Comparison of ENCODE assay signal across 9 cellular contexts in genomic region chr18:79934311-79935097, GRCh38. TPM values are rescaled to one million over a fixed set of nuclear protein-coding genes. Genes with fewer than 3 reads are reported as not detected.
DNase-seq lines count a peak whose midpoint lies in the region; ATAC-seq and TF ChIP-seq lines count a peak whose summit lies in the region.
"Had no signal": no experiment of that assay in that cellular context is flagged by ENCODE, and none has a peak within 500 bp of the region (broad histone marks: within the 10 kb centered on the region; RNA-seq: fewer than 3 reads in every experiment).

No MANE protein-coding gene starts in this region.

- H3K36me3 ChIP-seq in RWPE2 (ENCODE audit: low read depth) = peaks cover 29% of the 10 kb centered on the region
- H3K36me3 ChIP-seq in cardiac muscle cell = no peaks in the 10 kb centered on the region

- H3K27me3 ChIP-seq in RWPE2 (ENCODE audit: insufficient read depth, poor library complexity, severe bottlenecking) (no peaks in the 10 kb centered on the region), cardiac muscle cell (no peaks in the 10 kb centered on the region)

- peak; percentile 6; the same call in 1 of the 3 replicates for TF ChIP-seq CTCF in GM12872 (IDR thresholded peaks at IDR 0.05; ENCODE audit: insufficient read depth, low read depth, low read length)
- TF ChIP-seq CTCF in RWPE2 (IDR thresholded peaks at IDR 0.05; ENCODE audit: poor library complexity, severe bottlenecking) = no peak
- no peak for TF ChIP-seq CTCF in cardiac muscle cell (IDR thresholded peaks at IDR 0.05; ENCODE audit: low read depth, low read length)

- intact Hi-C loops in posterior vena cava (cut with DNase I) = no loop called here

- H3K4me1 ChIP-seq in RWPE2 (ENCODE audit: insufficient read depth, poor library complexity, severe bottlenecking) (no peaks in the 10 kb centered on the region), cardiac muscle cell (ENCODE audit: low read depth) (peaks cover 11% of the 10 kb centered on the region)

- peaks cover 22% of the 10 kb centered on the region for H3K9me3 ChIP-seq in RWPE2 (ENCODE audit: severe bottlenecking)
- no peaks in the 10 kb centered on the region for H3K9me3 ChIP-seq in cardiac muscle cell (ENCODE audit: low read depth)

- H3K4me3 ChIP-seq in RWPE2 (ENCODE audit: severe bottlenecking) = no peak overlapping the region
- no peak overlapping the region for H3K4me3 ChIP-seq in cardiac muscle cell

- DNase-seq in RWPE2 (ENCODE audit: low spot score) (peak; percentile 13), cardiac muscle cell (ENCODE audit: low read depth in 1 of 2, low spot score in 1 of 2) (peak; percentile 36 to 53), posterior vena cava (ENCODE audit: low spot score) (peak; percentile 82), NCI-H2081 treated with DMSO at 0.1 percent for 48 hours (lab: John Stamatoyannopoulos, UW) (no peak)
- DNase-seq in central memory CD4-positive, alpha-beta T cell = no peak
- DNase-seq: NCI-H524 had no signal

- H3K27ac ChIP-seq in RWPE2 (ENCODE audit: poor library complexity, severe bottlenecking) (no peak overlapping the region), cardiac muscle cell (peak overlapping the region; percentile 33)

- no peak for ATAC-seq in RWPE2 (ENCODE audit: low read depth)
- ATAC-seq in GM18520 (IDR thresholded peaks at IDR 0.05; ENCODE audit: unreplicated experiment) = no peak
- no peak for ATAC-seq in GM21619 (IDR thresholded peaks at IDR 0.05; ENCODE audit: unreplicated experiment)

RNA-seq across cellular contexts. Expression of gene SLC66A2, which starts 16.9 kb away (rescaled TPM):
- 28.6 and 43.9 TPM in 2 replicates for total RNA-seq in cardiac muscle cell
- 36.4 and 39.8 TPM in 2 replicates for polyA plus RNA-seq in cardiac muscle cell
- total RNA-seq in posterior vena cava = 10 to 100 TPM; 32.0 to 36.8 TPM

RNA-seq across cellular contexts. Expression of gene HSBP1L1, which starts 29.9 kb away (rescaled TPM):
- total RNA-seq in cardiac muscle cell = 2.5 and 6.3 TPM in 2 replicates
- 4.0 and 4.4 TPM in 2 replicates for polyA plus RNA-seq in cardiac muscle cell
- 1 to 10 TPM; 3.9 to 5.9 TPM for total RNA-seq in posterior vena cava

RNA-seq across cellular contexts. Expression of gene TXNL4A, which starts 53.9 kb away (rescaled TPM):
- total RNA-seq in cardiac muscle cell (32.2 and 51.9 TPM in 2 replicates), posterior vena cava (10 to 100 TPM; 65.8 to 79.0 TPM)
- 287 and 318 TPM in 2 replicates for polyA plus RNA-seq in cardiac muscle cell

Comparison
In these comparisons a context has a peak if more than half of its experiments do, and no peak if none do; other contexts are left out.
1. DNase-seq: peak in RWPE2 (single experiment), cardiac muscle cell (2 of 2) and posterior vena cava (single experiment); none in central memory CD4-positive, alpha-beta T cell (single experiment) and NCI-H2081 treated with DMSO at 0.1 percent for 48 hours (single experiment).